In the genomic region with DNA sequence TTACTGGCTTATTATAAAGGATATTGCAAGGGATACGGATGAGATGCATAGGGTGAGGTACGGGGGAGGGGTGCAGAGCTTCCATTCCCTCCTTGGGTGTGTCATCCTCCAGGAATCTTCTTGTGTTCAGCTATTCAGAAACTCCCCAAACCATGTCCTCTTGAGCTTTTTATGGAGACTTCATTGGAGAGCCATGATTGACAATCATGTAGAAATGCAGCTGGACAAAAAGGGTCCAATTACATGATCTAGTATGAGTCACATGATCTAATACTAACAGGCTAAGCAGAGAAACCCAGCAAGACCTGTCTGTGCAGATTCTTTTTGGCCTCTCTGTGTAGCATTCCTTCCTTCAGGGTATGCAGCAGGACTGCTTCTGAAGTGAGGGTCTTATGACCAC, we compare ENCODE assay signal across 2 cellular contexts.
TF ChIP-seq lines count a peak whose summit lies in the region.

No MANE protein-coding gene starts in this region.

TF ChIP-seq in HCT116, 20 proteins besides CTCF, POLR2A, EP300 and RAD21:
- TF ChIP-seq CEBPB (IDR thresholded peaks at IDR 0.05; ENCODE audit: low read depth) (no peak), JUND (IDR thresholded peaks at IDR 0.05) (peak; percentile 15; the same call in 1 of the 2 replicates), SP1 (IDR thresholded peaks at IDR 0.05; ENCODE audit: low read depth) (peak; percentile 36; the same call in 1 of the 2 replicates)

TF ChIP-seq in HepG2, 621 proteins besides CTCF, POLR2A, EP300 and RAD21:
- TF ChIP-seq CBX5 (CRISPR knock-in tag; IDR thresholded peaks at IDR 0.05; ENCODE audit: borderline replicate concordance): no peak
- no peak for TF ChIP-seq ZKSCAN5 (CRISPR knock-in tag; IDR thresholded peaks at IDR 0.05)
- no peak for TF ChIP-seq HOXA3 (CRISPR knock-in tag; IDR thresholded peaks at IDR 0.05)
- no peak for TF ChIP-seq SIX4 (CRISPR knock-in tag; IDR thresholded peaks at IDR 0.05)
- TF ChIP-seq RARA (CRISPR knock-in tag; IDR thresholded peaks at IDR 0.05): no peak
- TF ChIP-seq, protein P1, sequence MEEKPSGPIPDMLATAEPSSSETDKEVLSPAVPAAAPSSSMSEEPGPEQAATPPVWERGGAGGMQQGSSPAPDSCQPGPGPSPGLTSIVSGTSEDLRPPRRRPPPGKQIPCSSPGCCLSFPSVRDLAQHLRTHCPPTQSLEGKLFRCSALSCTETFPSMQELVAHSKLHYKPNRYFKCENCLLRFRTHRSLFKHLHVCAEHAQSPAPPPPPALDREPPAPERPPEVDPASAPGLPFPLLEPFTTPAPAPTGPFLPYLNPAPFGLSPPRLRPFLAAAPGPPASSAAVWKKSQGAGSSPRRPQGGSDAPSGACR (CRISPR knock-in tag; IDR thresholded peaks at IDR 0.05): no peak
- TF ChIP-seq, protein P2, sequence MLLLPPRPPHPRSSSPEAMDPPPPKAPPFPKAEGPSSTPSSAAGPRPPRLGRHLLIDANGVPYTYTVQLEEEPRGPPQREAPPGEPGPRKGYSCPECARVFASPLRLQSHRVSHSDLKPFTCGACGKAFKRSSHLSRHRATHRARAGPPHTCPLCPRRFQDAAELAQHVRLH (CRISPR knock-in tag; IDR thresholded peaks at IDR 0.05; ENCODE audit: borderline replicate concordance, low read depth): no peak
- no peak for TF ChIP-seq ZNF543 (CRISPR knock-in tag; IDR thresholded peaks at IDR 0.05)
- TF ChIP-seq, protein P3, sequence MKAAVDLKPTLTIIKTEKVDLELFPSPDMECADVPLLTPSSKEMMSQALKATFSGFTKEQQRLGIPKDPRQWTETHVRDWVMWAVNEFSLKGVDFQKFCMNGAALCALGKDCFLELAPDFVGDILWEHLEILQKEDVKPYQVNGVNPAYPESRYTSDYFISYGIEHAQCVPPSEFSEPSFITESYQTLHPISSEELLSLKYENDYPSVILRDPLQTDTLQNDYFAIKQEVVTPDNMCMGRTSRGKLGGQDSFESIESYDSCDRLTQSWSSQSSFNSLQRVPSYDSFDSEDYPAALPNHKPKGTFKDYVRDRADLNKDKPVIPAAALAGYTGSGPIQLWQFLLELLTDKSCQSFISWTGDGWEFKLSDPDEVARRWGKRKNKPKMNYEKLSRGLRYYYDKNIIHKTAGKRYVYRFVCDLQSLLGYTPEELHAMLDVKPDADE (CRISPR knock-in tag; IDR thresholded peaks at IDR 0.05): no peak
- TF ChIP-seq, protein P4, sequence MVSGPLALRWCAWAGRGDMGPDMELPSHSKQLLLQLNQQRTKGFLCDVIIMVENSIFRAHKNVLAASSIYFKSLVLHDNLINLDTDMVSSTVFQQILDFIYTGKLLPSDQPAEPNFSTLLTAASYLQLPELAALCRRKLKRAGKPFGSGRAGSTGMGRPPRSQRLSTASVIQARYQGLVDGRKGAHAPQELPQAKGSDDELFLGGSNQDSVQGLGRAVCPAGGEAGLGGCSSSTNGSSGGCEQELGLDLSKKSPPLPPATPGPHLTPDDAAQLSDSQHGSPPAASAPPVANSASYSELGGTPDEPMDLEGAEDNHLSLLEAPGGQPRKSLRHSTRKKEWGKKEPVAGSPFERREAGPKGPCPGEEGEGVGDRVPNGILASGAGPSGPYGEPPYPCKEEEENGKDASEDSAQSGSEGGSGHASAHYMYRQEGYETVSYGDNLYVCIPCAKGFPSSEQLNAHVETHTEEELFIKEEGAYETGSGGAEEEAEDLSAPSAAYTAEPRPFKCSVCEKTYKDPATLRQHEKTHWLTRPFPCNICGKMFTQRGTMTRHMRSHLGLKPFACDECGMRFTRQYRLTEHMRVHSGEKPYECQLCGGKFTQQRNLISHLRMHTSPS (CRISPR knock-in tag; IDR thresholded peaks at IDR 0.05; ENCODE audit: low read depth): no peak
- TF ChIP-seq SMC3 (IDR thresholded peaks at IDR 0.05; ENCODE audit: low read length): no peak
- no peak for TF ChIP-seq TCF7 (IDR thresholded peaks at IDR 0.05; ENCODE audit: low read depth)
- TF ChIP-seq, protein P5, sequence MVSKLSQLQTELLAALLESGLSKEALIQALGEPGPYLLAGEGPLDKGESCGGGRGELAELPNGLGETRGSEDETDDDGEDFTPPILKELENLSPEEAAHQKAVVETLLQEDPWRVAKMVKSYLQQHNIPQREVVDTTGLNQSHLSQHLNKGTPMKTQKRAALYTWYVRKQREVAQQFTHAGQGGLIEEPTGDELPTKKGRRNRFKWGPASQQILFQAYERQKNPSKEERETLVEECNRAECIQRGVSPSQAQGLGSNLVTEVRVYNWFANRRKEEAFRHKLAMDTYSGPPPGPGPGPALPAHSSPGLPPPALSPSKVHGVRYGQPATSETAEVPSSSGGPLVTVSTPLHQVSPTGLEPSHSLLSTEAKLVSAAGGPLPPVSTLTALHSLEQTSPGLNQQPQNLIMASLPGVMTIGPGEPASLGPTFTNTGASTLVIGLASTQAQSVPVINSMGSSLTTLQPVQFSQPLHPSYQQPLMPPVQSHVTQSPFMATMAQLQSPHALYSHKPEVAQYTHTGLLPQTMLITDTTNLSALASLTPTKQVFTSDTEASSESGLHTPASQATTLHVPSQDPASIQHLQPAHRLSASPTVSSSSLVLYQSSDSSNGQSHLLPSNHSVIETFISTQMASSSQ (IDR thresholded peaks at IDR 0.05; ENCODE audit: low read depth): no peak
- TF ChIP-seq, protein P5 (CRISPR knock-in tag; IDR thresholded peaks at IDR 0.05; ENCODE audit: borderline replicate concordance): no peak
